ENCODE assay signal across 20 cellular contexts in genomic region chr9:132639322-132639721, GRCh38. TPM values are rescaled to one million over a fixed set of nuclear protein-coding genes. Genes with fewer than 3 reads are reported as not detected.
"Had no signal": no experiment of that assay in that cellular context is flagged by ENCODE, and none has a peak within 500 bp of the region (broad histone marks: within the 10 kb centered on the region; RNA-seq: fewer than 3 reads in every experiment).

No MANE protein-coding gene starts in this region.

- H3K36me3 ChIP-seq: uterus had no signal

- H3K9me3 ChIP-seq: esophagus muscularis mucosa, heart right ventricle, left ventricle myocardium inferior, stomach, uterus had no signal

- DNase-seq: activated CD4-positive, alpha-beta T cell treated with anti-CD3 and anti-CD28 coated beads, Interleukin-2, amount 50 U/mL, for 4 hours; activated effector memory CD4-positive, alpha-beta T cell treated with anti-CD3 and anti-CD28 coated beads, Interleukin-2, amount 50 U/mL, for 16 hours; activated T-cell treated with anti-CD3 and anti-CD28 coated beads, Interleukin-2, amount 50 U/mL, for 24 hours; amygdala; brain microvascular endothelial cell; heart right ventricle; left ventricle myocardium inferior; mesendoderm; stomach; uterus had no signal

- ATAC-seq: activated CD4-positive, CD25-positive, alpha-beta regulatory T cell treated with anti-CD3 and anti-CD28 coated beads, Interleukin-2, amount 50 U/mL, for 24 hours; activated naive CD4-positive, alpha-beta T cell treated with anti-CD3 and anti-CD28 coated beads, Interleukin-2, amount 50 U/mL, for 72 hours; heart right ventricle had no signal

- H3K4me3 ChIP-seq: dorsolateral prefrontal cortex, esophagus muscularis mucosa, heart right ventricle, left ventricle myocardium inferior, stomach, uterus had no signal

- H3K4me1 ChIP-seq: esophagus muscularis mucosa, heart right ventricle, left ventricle myocardium inferior, parathyroid adenoma, stomach, uterus had no signal

- H3K27me3 ChIP-seq: brain microvascular endothelial cell, dorsolateral prefrontal cortex, esophagus muscularis mucosa, heart right ventricle, stomach, uterus had no signal

- H3K27ac ChIP-seq: brain microvascular endothelial cell, esophagus muscularis mucosa, heart right ventricle, left ventricle myocardium inferior, parathyroid adenoma, stomach, uterus had no signal

RNA-seq across cellular contexts. Expression of gene BARHL1, which starts 56.9 kb away (rescaled TPM):
- total RNA-seq: activated naive CD4-positive, alpha-beta T cell treated with anti-CD3 and anti-CD28 coated beads, Interleukin-2, amount 50 U/mL, for 72 hours; chondrocyte; dorsolateral prefrontal cortex; esophagus muscularis mucosa; fibroblast of villous mesenchyme; heart right ventricle; left ventricle myocardium inferior; myocyte; skeletal muscle tissue; stomach; T-helper 2 cell treated with Interferon-gamma antibody and Interleukin-4, amounts not matched to agents 100 ng/mL and 5 ng/mL, for 36 hours; uterus had no signal
- polyA plus RNA-seq: heart right ventricle, stomach had no signal
